19 cellular contexts compared by ENCODE assay signal in the genomic region with DNA sequence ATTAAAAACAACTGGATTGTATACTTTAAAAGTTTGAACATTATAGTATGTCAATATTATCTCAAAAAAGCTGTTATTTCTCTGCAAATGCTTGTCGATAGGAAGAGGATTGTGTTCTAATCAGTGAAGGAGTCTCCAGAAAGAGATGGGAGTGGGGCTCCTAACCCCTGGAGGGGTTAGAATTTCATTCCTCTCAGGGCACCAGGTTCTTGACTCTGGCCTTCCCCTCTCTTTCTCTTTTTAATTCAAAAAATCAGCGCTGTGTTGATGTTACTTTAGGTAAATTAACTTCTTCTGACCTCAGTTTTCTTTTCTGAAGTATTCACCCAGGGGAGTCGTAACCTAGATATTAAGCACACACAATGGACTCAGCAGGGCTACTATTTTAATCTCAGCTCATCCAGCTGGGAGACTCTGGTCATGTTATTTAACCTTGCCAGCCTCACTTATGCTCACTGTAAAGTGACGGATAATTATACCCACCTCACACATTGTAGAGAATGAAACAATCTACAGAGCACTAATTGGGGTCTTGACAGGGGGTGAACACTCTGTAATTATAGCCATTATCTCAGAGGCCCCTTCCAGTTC.
"Had no signal": no experiment of that assay in that cellular context is flagged by ENCODE, and none has a peak within 500 bp of the region (broad histone marks: within the 10 kb centered on the region; RNA-seq: fewer than 3 reads in every experiment).

No MANE protein-coding gene starts in this region.

- H3K4me3 Mint-ChIP-seq: activated CD4-positive, alpha-beta memory T cell treated with anti-CD3 and anti-CD28 coated beads for 36 hours; activated CD4-positive, alpha-beta T cell treated with anti-CD3 and anti-CD28 coated beads for 36 hours; activated T-cell treated with anti-CD3 and anti-CD28 coated beads, Interleukin-2, amount 50 U/mL, for 4 hours; immature natural killer cell; natural killer cell treated with Interleukin-12 subunit alpha and Interleukin-12 subunit beta and Interleukin-15 and Interleukin-18, amount 100 ng/mL, for 72 hours had no signal

- ATAC-seq: activated CD4-positive, alpha-beta T cell treated with anti-CD3 and anti-CD28 coated beads for 36 hours; activated T-cell treated with anti-CD3 and anti-CD28 coated beads, Interleukin-2, amount 50 U/mL, for 4 hours; heart left ventricle; natural killer cell treated with Interleukin-12 subunit alpha and Interleukin-12 subunit beta and Interleukin-15 and Interleukin-18, amount 100 ng/mL, for 72 hours had no signal

- H3K27ac Mint-ChIP-seq: activated CD4-positive, alpha-beta memory T cell treated with anti-CD3 and anti-CD28 coated beads for 36 hours; activated CD4-positive, alpha-beta T cell treated with anti-CD3 and anti-CD28 coated beads for 36 hours; immature natural killer cell; natural killer cell treated with Interleukin-12 subunit alpha and Interleukin-12 subunit beta and Interleukin-15 and Interleukin-18, amount 100 ng/mL, for 72 hours had no signal

- H3K4me1 Mint-ChIP-seq: activated CD4-positive, alpha-beta T cell treated with anti-CD3 and anti-CD28 coated beads for 36 hours; immature natural killer cell had no signal

- H3K36me3 ChIP-seq: heart left ventricle, transverse colon, vagina, WERI-Rb-1 had no signal

- H3K4me3 ChIP-seq: heart left ventricle, transverse colon, vagina had no signal

- H3K27me3 ChIP-seq: transverse colon, vagina had no signal

- H3K27ac ChIP-seq: epithelial cell of prostate, heart left ventricle, transverse colon, vagina, WERI-Rb-1 had no signal

- H3K9me3 ChIP-seq: vagina had no signal

- DNase-seq: activated CD4-positive, alpha-beta memory T cell treated with anti-CD3 and anti-CD28 coated beads for 36 hours; activated CD4-positive, alpha-beta T cell treated with anti-CD3 and anti-CD28 coated beads for 36 hours; activated effector memory CD4-positive, alpha-beta T cell treated with Interleukin-2 at 50 U/mL for 16 hours; activated naive CD4-positive, alpha-beta T cell treated with anti-CD3 and anti-CD28 coated beads, Interleukin-2, amount 50 U/mL, for 16 hours; activated T-cell treated with anti-CD3 and anti-CD28 coated beads, Interleukin-2, amount 50 U/mL, for 4 hours; heart left ventricle; immature natural killer cell; mesenchymal stem cell; nucleus accumbens; posterior cingulate gyrus; stimulated activated CD4-positive, alpha-beta T cell treated with anti-CD3 and anti-CD28 coated beads, Interleukin-15, amount 100 ng/mL, for 24 hours; stimulated activated CD4-positive, alpha-beta T cell treated with anti-CD3 and anti-CD28 coated beads, Interleukin-4, amount 100 ng/mL, for 1 hour; stimulated activated naive CD4-positive, alpha-beta T cell; substantia nigra; transverse colon; WERI-Rb-1 had no signal

- H3K36me3 Mint-ChIP-seq: immature natural killer cell had no signal

- H3K4me1 ChIP-seq: heart left ventricle, transverse colon, vagina had no signal
